ENCODE assay signal across 1 cellular context in genomic region chr1:29196863-29197589, GRCh38.
TF ChIP-seq lines count a peak whose summit lies in the region.

No MANE protein-coding gene starts in this region.

TF ChIP-seq in SK-N-SH, 30 proteins besides CTCF, POLR2A, EP300 and RAD21 (continued from another document):
- TF ChIP-seq ZBTB33 (IDR thresholded peaks at IDR 0.05; ENCODE audit: borderline replicate concordance, low read depth) (no peak), USF1 (IDR thresholded peaks at IDR 0.05; ENCODE audit: borderline replicate concordance, low read depth) (no peak), NRF1 (IDR thresholded peaks at IDR 0.05; ENCODE audit: low read depth, low read length) (no peak), REST (IDR thresholded peaks at IDR 0.05; ENCODE audit: low read depth, low read length) (no peak), TEAD4 (IDR thresholded peaks at IDR 0.05; ENCODE audit: borderline replicate concordance, insufficient read depth) (no peak), FOXM1 (IDR thresholded peaks at IDR 0.05; ENCODE audit: low read depth) (no peak), TAF1 (IDR thresholded peaks at IDR 0.05; ENCODE audit: borderline replicate concordance, low read depth, low read length) (no peak), SMC3 (IDR thresholded peaks at IDR 0.05; ENCODE audit: low read depth, low read length) (no peak), ELF1 (IDR thresholded peaks at IDR 0.05) (no peak), GATA2 (CRISPR knock-in tag; IDR thresholded peaks at IDR 0.05) (no peak), PBX3 (IDR thresholded peaks at IDR 0.05) (peak; percentile 31; the same call in 1 of the 2 replicates), GABPA (IDR thresholded peaks at IDR 0.05; ENCODE audit: low read depth) (no peak), YY1 (IDR thresholded peaks at IDR 0.05; ENCODE audit: low read depth) (no peak)
